36 cellular contexts compared by ENCODE assay signal in the genomic region with DNA sequence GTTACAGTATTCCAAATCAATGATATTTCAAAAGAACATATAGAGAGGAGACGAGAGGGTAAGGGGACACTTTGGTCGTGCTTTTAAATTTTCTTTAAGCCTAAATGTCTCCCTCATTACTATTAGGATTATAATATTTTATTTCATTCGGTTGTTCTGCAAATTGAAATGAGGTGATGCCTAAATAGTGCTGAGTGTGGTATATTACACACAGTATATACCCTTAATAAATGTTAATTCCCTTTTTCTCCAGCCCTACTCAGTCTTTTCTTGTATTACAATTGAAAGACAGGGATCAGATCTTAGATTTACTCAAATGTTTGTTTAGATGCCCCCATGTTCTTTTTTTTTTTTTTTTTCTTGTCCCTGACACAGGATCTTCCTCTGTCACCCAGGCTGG. TPM values are rescaled to one million over a fixed set of nuclear protein-coding genes. Genes with fewer than 3 reads are reported as not detected.
"Had no signal": no experiment of that assay in that cellular context is flagged by ENCODE, and none has a peak within 500 bp of the region (broad histone marks: within the 10 kb centered on the region; RNA-seq: fewer than 3 reads in every experiment).

No MANE protein-coding gene starts in this region.

- H3K4me3 Mint-ChIP-seq: activated B cell treated with CpG ODN at 0.5 μM for 24 hours; activated CD4-positive, alpha-beta memory T cell treated with anti-CD3 and anti-CD28 coated beads for 36 hours; activated CD4-positive, alpha-beta T cell treated with anti-CD3 and anti-CD28 coated beads, Interleukin-2, amount 10 ng/mL, durations not matched to agents 24 days and 14 days; activated CD8-positive, alpha-beta memory T cell treated with anti-CD3 and anti-CD28 coated beads, Interleukin-2, amount 10 ng/mL, durations not matched to agents 7 days and 5 days; activated CD8-positive, alpha-beta T cell treated with anti-CD3 and anti-CD28 coated beads, Interleukin-2, amount 10 ng/mL, durations not matched to agents 7 days and 5 days; activated naive CD4-positive, alpha-beta T cell treated with anti-CD3 and anti-CD28 coated beads for 36 hours; activated naive CD8-positive, alpha-beta T cell; activated naive CD8-positive, alpha-beta T cell treated with anti-CD3 and anti-CD28 coated beads, Interleukin-2, amount 10 ng/mL, durations not matched to agents 7 days and 5 days; activated naive CD8-positive, alpha-beta T cell treated with anti-CD3 and anti-CD28 coated beads, Interleukin-2, amount 50 U/mL, for 24 hours; activated T-cell treated with anti-CD3 and anti-CD28 coated beads, Interleukin-2, amount 50 U/mL, for 24 hours; brain; central memory CD8-positive, alpha-beta T cell; T-cell; T-helper 17 cell had no signal

- H3K4me1 Mint-ChIP-seq: central memory CD8-positive, alpha-beta T cell had no signal

- H3K9me3 Mint-ChIP-seq: activated B cell treated with CpG ODN at 0.5 μM for 24 hours; activated CD4-positive, alpha-beta memory T cell treated with anti-CD3 and anti-CD28 coated beads for 36 hours; activated CD4-positive, alpha-beta T cell treated with anti-CD3 and anti-CD28 coated beads, Interleukin-2, amount 10 ng/mL, durations not matched to agents 24 days and 14 days; activated naive CD4-positive, alpha-beta T cell treated with anti-CD3 and anti-CD28 coated beads for 36 hours; activated naive CD8-positive, alpha-beta T cell treated with anti-CD3 and anti-CD28 coated beads, Interleukin-2, amount 10 ng/mL, durations not matched to agents 7 days and 5 days; activated naive CD8-positive, alpha-beta T cell treated with anti-CD3 and anti-CD28 coated beads, Interleukin-2, amount 50 U/mL, for 24 hours; activated T-cell treated with anti-CD3 and anti-CD28 coated beads, Interleukin-2, amount 50 U/mL, for 24 hours; activated T-helper 2 cell treated with anti-CD3 and anti-CD28 coated beads, Interferon-gamma antibody, Interleukin-2, Interleukin-4, amounts not matched to agents 10 μg/mL and 5 μg/mL and 100 μg/mL, durations not matched to agents 14 hours and 24 hours and 36 hours; brain; central memory CD8-positive, alpha-beta T cell; T-cell had no signal

- H3K27me3 ChIP-seq: ascending aorta, cardiac muscle cell had no signal

- H3K27ac ChIP-seq: ascending aorta, cardiac muscle cell, VCaP had no signal

- ATAC-seq: activated CD8-positive, alpha-beta memory T cell treated with anti-CD3 and anti-CD28 coated beads, Interleukin-2, amount 10 ng/mL, durations not matched to agents 7 days and 5 days; activated CD8-positive, alpha-beta T cell treated with anti-CD3 and anti-CD28 coated beads, Interleukin-2, amount 10 ng/mL, durations not matched to agents 7 days and 5 days; activated naive CD8-positive, alpha-beta T cell treated with anti-CD3 and anti-CD28 coated beads, Interleukin-2, amount 50 U/mL, for 24 hours; T-cell; T-helper 17 cell had no signal

- H3K27me3 Mint-ChIP-seq: activated B cell treated with CpG ODN at 0.5 μM for 24 hours; activated CD4-positive, alpha-beta memory T cell treated with anti-CD3 and anti-CD28 coated beads for 36 hours; activated CD4-positive, alpha-beta T cell treated with anti-CD3 and anti-CD28 coated beads, Interleukin-2, amount 10 ng/mL, durations not matched to agents 24 days and 14 days; activated CD8-positive, alpha-beta memory T cell treated with anti-CD3 and anti-CD28 coated beads, Interleukin-2, amount 10 ng/mL, durations not matched to agents 7 days and 5 days; activated naive CD8-positive, alpha-beta T cell; activated naive CD8-positive, alpha-beta T cell treated with anti-CD3 and anti-CD28 coated beads, Interleukin-2, amount 10 ng/mL, durations not matched to agents 7 days and 5 days; activated naive CD8-positive, alpha-beta T cell treated with anti-CD3 and anti-CD28 coated beads, Interleukin-2, amount 50 U/mL, for 24 hours; activated T-cell treated with anti-CD3 and anti-CD28 coated beads, Interleukin-2, amount 50 U/mL, for 24 hours; brain; central memory CD8-positive, alpha-beta T cell; T-cell; T-helper 17 cell had no signal

- H3K4me3 ChIP-seq: ascending aorta, cardiac muscle cell had no signal

- H3K27ac Mint-ChIP-seq: activated B cell treated with CpG ODN at 0.5 μM for 24 hours; activated CD4-positive, alpha-beta memory T cell treated with anti-CD3 and anti-CD28 coated beads for 36 hours; activated CD4-positive, alpha-beta T cell treated with anti-CD3 and anti-CD28 coated beads, Interleukin-2, amount 10 ng/mL, durations not matched to agents 24 days and 14 days; activated CD8-positive, alpha-beta memory T cell treated with anti-CD3 and anti-CD28 coated beads, Interleukin-2, amount 10 ng/mL, durations not matched to agents 7 days and 5 days; activated CD8-positive, alpha-beta T cell treated with anti-CD3 and anti-CD28 coated beads, Interleukin-2, amount 10 ng/mL, durations not matched to agents 7 days and 5 days; activated naive CD4-positive, alpha-beta T cell treated with anti-CD3 and anti-CD28 coated beads for 36 hours; activated naive CD8-positive, alpha-beta T cell; activated naive CD8-positive, alpha-beta T cell treated with anti-CD3 and anti-CD28 coated beads, Interleukin-2, amount 10 ng/mL, durations not matched to agents 7 days and 5 days; activated naive CD8-positive, alpha-beta T cell treated with anti-CD3 and anti-CD28 coated beads, Interleukin-2, amount 50 U/mL, for 24 hours; activated T-cell treated with anti-CD3 and anti-CD28 coated beads, Interleukin-2, amount 50 U/mL, for 24 hours; activated T-helper 2 cell treated with anti-CD3 and anti-CD28 coated beads, Interferon-gamma antibody, Interleukin-2, Interleukin-4, amounts not matched to agents 10 μg/mL and 5 μg/mL and 100 μg/mL, durations not matched to agents 14 hours and 24 hours and 36 hours; brain; T-cell; T-helper 17 cell had no signal

- FAIRE-seq: bronchial epithelial cell, TTC549 had no signal

- H3K9me3 ChIP-seq: ascending aorta had no signal

- DNase-seq: activated B cell treated with CpG ODN at 0.5 μM for 24 hours; activated CD4-positive, alpha-beta memory T cell treated with anti-CD3 and anti-CD28 coated beads for 36 hours; activated CD4-positive, alpha-beta T cell treated with anti-CD3 and anti-CD28 coated beads for 4 hours; activated CD4-positive, alpha-beta T cell treated with anti-CD3 and anti-CD28 coated beads, Interleukin-2, amount 10 ng/mL, durations not matched to agents 24 days and 14 days; activated CD4-positive, alpha-beta T cell treated with anti-CD3 and anti-CD28 coated beads, Interleukin-2, amount 50 U/mL, for 1 hour; activated CD4-positive, alpha-beta T cell treated with anti-CD3 and anti-CD28 coated beads, Interleukin-2, amount 50 U/mL, for 4 hours; activated CD4-positive, CD25-positive, alpha-beta regulatory T cell treated with anti-CD3 and anti-CD28 coated beads, Interleukin-2, amount 50 U/mL, for 72 hours; activated CD8-positive, alpha-beta memory T cell treated with anti-CD3 and anti-CD28 coated beads for 24 hours; activated CD8-positive, alpha-beta memory T cell treated with anti-CD3 and anti-CD28 coated beads, Interleukin-2, amount 10 ng/mL, durations not matched to agents 7 days and 5 days; activated CD8-positive, alpha-beta memory T cell treated with anti-CD3 and anti-CD28 coated beads, Interleukin-2, amount 50 U/mL, for 48 hours; activated CD8-positive, alpha-beta T cell treated with anti-CD3 and anti-CD28 coated beads, Interleukin-2, amount 10 ng/mL, durations not matched to agents 7 days and 5 days; activated effector memory CD4-positive, alpha-beta T cell treated with Interleukin-2 at 50 U/mL for 16 hours; activated gamma-delta T cell; activated naive CD4-positive, alpha-beta T cell treated with anti-CD3 and anti-CD28 coated beads for 36 hours; activated naive CD4-positive, alpha-beta T cell treated with anti-CD3 and anti-CD28 coated beads, Interleukin-2, amount 50 U/mL, for 16 hours; activated naive CD8-positive, alpha-beta T cell treated with anti-CD3 and anti-CD28 coated beads, Interleukin-2, amount 10 ng/mL, durations not matched to agents 7 days and 5 days; activated naive CD8-positive, alpha-beta T cell treated with anti-CD3 and anti-CD28 coated beads, Interleukin-2, amount 50 U/mL, for 24 hours; activated T-cell treated with anti-CD3 and anti-CD28 coated beads, Interleukin-2, amount 50 U/mL, for 24 hours; activated T-cell treated with anti-CD3 and anti-CD28 coated beads, Interleukin-2, amount 50 U/mL, for 48 hours; amygdala; anterior cingulate cortex; caudate nucleus; cerebellar nuclear complex; T-cell; T-helper 17 cell had no signal

RNA-seq across cellular contexts. Expression of a gene that starts 42.6 kb away (rescaled TPM):
- total RNA-seq: activated CD4-positive, alpha-beta memory T cell treated with anti-CD3 and anti-CD28 coated beads for 36 hours; activated CD4-positive, alpha-beta T cell treated with anti-CD3 and anti-CD28 coated beads, Interleukin-2, amount 10 ng/mL, durations not matched to agents 24 days and 14 days; activated CD8-positive, alpha-beta memory T cell treated with anti-CD3 and anti-CD28 coated beads, Interleukin-2, amount 10 ng/mL, durations not matched to agents 7 days and 5 days; activated CD8-positive, alpha-beta T cell treated with anti-CD3 and anti-CD28 coated beads, Interleukin-2, amount 10 ng/mL, durations not matched to agents 7 days and 5 days; activated naive CD8-positive, alpha-beta T cell treated with anti-CD3 and anti-CD28 coated beads, Interleukin-2, amount 10 ng/mL, durations not matched to agents 7 days and 5 days; activated T-helper 2 cell treated with anti-CD3 and anti-CD28 coated beads, Interferon-gamma antibody, Interleukin-2, Interleukin-4, amounts not matched to agents 10 μg/mL and 5 μg/mL and 100 μg/mL, durations not matched to agents 14 hours and 24 hours and 36 hours; ascending aorta; T-helper 1 cell treated with Interleukin-12 subunit alpha and Interleukin-12 subunit beta and Interleukin-4 antibody, amounts not matched to agents 30 ng/mL and 1 ng/mL, for 36 hours; T-helper 17 cell; T-helper 2 cell treated with Interferon-gamma antibody and Interleukin-4, amounts not matched to agents 100 ng/mL and 5 ng/mL, for 36 hours had no signal
- polyA plus RNA-seq: cardiac muscle cell had no signal
